ENCODE assay signal across 8 cellular contexts in the genomic region with DNA sequence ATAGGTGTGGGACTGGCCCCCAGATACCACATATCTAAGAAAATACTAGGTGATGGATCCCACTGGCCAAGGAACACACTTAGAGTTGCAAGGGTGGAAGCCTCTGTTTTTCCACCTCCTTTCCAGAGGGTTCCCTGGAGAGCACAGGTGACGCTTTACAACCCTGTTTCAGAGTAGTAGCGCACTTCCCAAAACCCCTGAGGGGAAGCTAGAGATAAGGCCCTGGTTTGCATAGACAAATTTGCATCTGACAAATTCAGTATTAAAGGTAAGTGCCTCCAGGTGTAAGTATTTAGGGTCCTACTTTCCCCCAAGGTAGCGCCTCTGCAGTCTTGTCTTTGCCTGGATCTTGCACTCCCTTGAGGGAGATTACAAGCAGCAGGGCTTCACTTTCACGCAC. TPM values are rescaled to one million over a fixed set of nuclear protein-coding genes. Genes with fewer than 3 reads are reported as not detected.
DNase-seq lines count a peak whose midpoint lies in the region; ATAC-seq, FAIRE-seq and TF ChIP-seq lines count a peak whose summit lies in the region.
"Had no signal": no experiment of that assay in that cellular context is flagged by ENCODE, and none has a peak within 500 bp of the region (broad histone marks: within the 10 kb centered on the region; RNA-seq: fewer than 3 reads in every experiment).

No MANE protein-coding gene starts in this region.

- DNase-seq in NCI-H69 (lab: John Stamatoyannopoulos, UW) (peak; percentile 83), endothelial cell of umbilical vein (ENCODE audit: low read depth, low spot score) (no peak), HUDEP-2 (lab: John Stamatoyannopoulos, UW; ENCODE audit: unreplicated experiment in 76 of 76) (no peak), cerebellar cortex (ENCODE audit: low spot score) (no peak), mucosa of gallbladder (ENCODE audit: low spot score) (no peak)

- H4K20me1 ChIP-seq in endothelial cell of umbilical vein (replicated peaks; ENCODE audit: control insufficient read depth, extremely low read depth, insufficient read depth, low read length) = no peaks in the 10 kb centered on the region

- H3K4me1 ChIP-seq in endothelial cell of umbilical vein (ENCODE audit: control insufficient read depth, extremely low read depth, insufficient read depth, low read length) (no peaks in the 10 kb centered on the region), parathyroid adenoma (peaks cover 4% of the 10 kb centered on the region)

- H3K4me3 ChIP-seq in endothelial cell of umbilical vein (replicated peaks in 1 of 3; ENCODE audit: insufficient read depth in 1 of 3, low read depth in 1 of 3, low read length in 3 of 3) (no peak overlapping the region), parathyroid adenoma (ENCODE audit: low read depth, low read length) (no peak overlapping the region)

- H3K36me3 ChIP-seq in endothelial cell of umbilical vein (ENCODE audit: control insufficient read depth in 2 of 2, extremely low read depth in 1 of 2, insufficient read depth in 2 of 2, low read length in 2 of 2) (no peaks in the 10 kb centered on the region), parathyroid adenoma (ENCODE audit: control insufficient read depth, insufficient read depth, low read length) (no peaks in the 10 kb centered on the region)

- POLR2A ChIA-PET in endothelial cell of umbilical vein (lab: Charles Lee) = no interaction called here

- BruUV-seq in endothelial cell of umbilical vein (replicated peaks; lab: Mats Ljungman, UMichigan) = no TSS peak

- no peaks in the 10 kb centered on the region for H3K9me1 ChIP-seq in endothelial cell of umbilical vein (replicated peaks; ENCODE audit: control insufficient read depth, extremely low read depth, insufficient read depth, low read length)

- FAIRE-seq in endothelial cell of umbilical vein (lab: Jason Lieb, UNC) = no peak

- TF ChIP-seq POLR2A in endothelial cell of umbilical vein (IDR thresholded peaks at IDR 0.05; ENCODE audit: low read depth, low read length) = no peak

- H3K79me2 ChIP-seq in endothelial cell of umbilical vein (ENCODE audit: control insufficient read depth, insufficient read depth, low read length) (no peaks in the 10 kb centered on the region), parathyroid adenoma (no peaks in the 10 kb centered on the region)

- intact Hi-C loops in endothelial cell of umbilical vein (cut with micrococcal nuclease) = no loop called here

- ATAC-seq in GM19395 (IDR thresholded peaks at IDR 0.05; ENCODE audit: unreplicated experiment) = peak; percentile 3

- no peak for TF ChIP-seq CTCF in endothelial cell of umbilical vein (IDR thresholded peaks at IDR 0.05; ENCODE audit: extremely low read depth in 1 of 2, insufficient read depth in 1 of 2, low read depth in 1 of 2, low read length in 2 of 2)
- no peak for TF ChIP-seq CTCF in parathyroid adenoma (IDR thresholded peaks at IDR 0.05)

- dilution Hi-C loops in endothelial cell of umbilical vein (cut with MboI; ENCODE audit: extremely low pct_ligation_motif_present, low sequenced_read_pairs) = no loop called here

- H2AFZ ChIP-seq in endothelial cell of umbilical vein (ENCODE audit: low read depth, low read length) (no peak overlapping the region), parathyroid adenoma (peak overlapping the region; percentile 93)

- H3K9ac ChIP-seq in endothelial cell of umbilical vein (replicated peaks; ENCODE audit: extremely low read depth, insufficient read depth, low read length) (no peak overlapping the region), parathyroid adenoma (no peak overlapping the region)

- CTCF ChIA-PET in endothelial cell of umbilical vein (lab: Charles Lee) = interaction anchor here (1.5 to 1.8 kb wide), 3 partner anchors 9 to 18 kb away, joined by 3 to 6 read pairs (median 4); no protein-coding TSS in a partner anchor

- H3K27ac ChIP-seq in endothelial cell of umbilical vein (ENCODE audit: insufficient read depth, low read depth, low read length) (no peak overlapping the region), parathyroid adenoma (no peak overlapping the region)

- H3K4me2 ChIP-seq in endothelial cell of umbilical vein (ENCODE audit: insufficient read depth, low read length) (peak overlapping the region; percentile 56), parathyroid adenoma (ENCODE audit: low read length) (peak overlapping the region; percentile 78)

- H3K9me3 ChIP-seq in endothelial cell of umbilical vein (replicated peaks; ENCODE audit: control insufficient read depth, insufficient read depth, low read length) (no peaks in the 10 kb centered on the region), parathyroid adenoma (ENCODE audit: control insufficient read depth, low read length) (no peaks in the 10 kb centered on the region)

- peaks cover 27 to 51% of the 10 kb centered on the region in 2 experiments for H3K27me3 ChIP-seq in endothelial cell of umbilical vein (ENCODE audit: control insufficient read depth in 2 of 2, insufficient read depth in 2 of 2, low read length in 2 of 2)
- H3K27me3 ChIP-seq in parathyroid adenoma (ENCODE audit: control insufficient read depth, insufficient read depth, low read length) = no peaks in the 10 kb centered on the region

TF ChIP-seq in endothelial cell of umbilical vein, 7 proteins besides CTCF, POLR2A, EP300 and RAD21:
- no peak for TF ChIP-seq JUN (IDR thresholded peaks at IDR 0.05; ENCODE audit: borderline replicate concordance, insufficient read depth, insufficient read length, low read depth)
- no peak for TF ChIP-seq MYC (IDR thresholded peaks at IDR 0.05; ENCODE audit: low read depth, low read length)
- TF ChIP-seq FOS (IDR thresholded peaks at IDR 0.05; ENCODE audit: borderline replicate concordance, insufficient read depth, low read length) = no peak
- no peak for TF ChIP-seq GATA2 (IDR thresholded peaks at IDR 0.05; ENCODE audit: insufficient read depth, insufficient read length, low read depth, low read length)
- no peak for TF ChIP-seq EZH2 (IDR thresholded peaks at IDR 0.05; ENCODE audit: borderline replicate concordance, low read depth, low read length, severe bottlenecking)
- no peak for TF ChIP-seq POLR2AphosphoS5 (IDR thresholded peaks at IDR 0.05; ENCODE audit: insufficient read depth, low read depth, low read length)
- TF ChIP-seq, protein P1, sequence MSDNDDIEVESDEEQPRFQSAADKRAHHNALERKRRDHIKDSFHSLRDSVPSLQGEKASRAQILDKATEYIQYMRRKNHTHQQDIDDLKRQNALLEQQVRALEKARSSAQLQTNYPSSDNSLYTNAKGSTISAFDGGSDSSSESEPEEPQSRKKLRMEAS (IDR thresholded peaks at IDR 0.05; ENCODE audit: insufficient read depth, insufficient read length) = no peak
TF ChIP-seq in endothelial cell of umbilical vein: peak in this region for 0.

RNA-seq across cellular contexts. Expression of a gene that starts 0.5 kb away (rescaled TPM):
- total RNA-seq in endothelial cell of umbilical vein (not detected in 2 replicates), mucosa of gallbladder (5.0 TPM)
- polyA plus RNA-seq in endothelial cell of umbilical vein = not detected in 2 replicates
- polyA plus RNA-seq in endothelial cell of umbilical vein (2011; cell fraction: cytosol; rRNA removed) = not detected in 2 replicates
- polyA plus RNA-seq in endothelial cell of umbilical vein (2011; cell fraction: nucleus; rRNA removed) = not detected in 2 replicates
- 1.9 TPM in 2 replicates for polyA plus RNA-seq in endothelial cell of umbilical vein (2012)
- polyA minus RNA-seq in endothelial cell of umbilical vein = not detected in 2 replicates
- not detected for polyA minus RNA-seq in endothelial cell of umbilical vein (2011; cell fraction: cytosol; rRNA and poly(A)+ RNA removed)
- not detected in 2 replicates for polyA minus RNA-seq in endothelial cell of umbilical vein (2011; cell fraction: nucleus; rRNA and poly(A)+ RNA removed)
- total RNA-seq: OCI-LY7 had no signal

RNA-seq across cellular contexts. Expression of a gene that starts 22.9 kb away (rescaled TPM):
- total RNA-seq in endothelial cell of umbilical vein (not detected in 2 replicates), mucosa of gallbladder (not detected)
- polyA plus RNA-seq in endothelial cell of umbilical vein = not detected in 2 replicates
- polyA plus RNA-seq in endothelial cell of umbilical vein (2011; cell fraction: cytosol; rRNA removed) = not detected in 2 replicates
- polyA plus RNA-seq in endothelial cell of umbilical vein (2011; cell fraction: nucleus; rRNA removed) = not detected in 2 replicates
- not detected in 2 replicates for polyA plus RNA-seq in endothelial cell of umbilical vein (2012)
- polyA minus RNA-seq in endothelial cell of umbilical vein = not detected in 2 replicates
- not detected for polyA minus RNA-seq in endothelial cell of umbilical vein (2011; cell fraction: cytosol; rRNA and poly(A)+ RNA removed)
- not detected in 2 replicates for polyA minus RNA-seq in endothelial cell of umbilical vein (2011; cell fraction: nucleus; rRNA and poly(A)+ RNA removed)
- total RNA-seq: OCI-LY7 had no signal
